ENCODE assay signal across 19 cellular contexts in genomic region chr7:158026636-158027265, GRCh38.
"Had no signal": no experiment of that assay in that cellular context is flagged by ENCODE, and none has a peak within 500 bp of the region (broad histone marks: within the 10 kb centered on the region; RNA-seq: fewer than 3 reads in every experiment).

No MANE protein-coding gene starts in this region.

- H3K4me1 Mint-ChIP-seq: stimulated activated memory B cell treated with anti-CD40 and anti-IgM and Interleukin-4, amounts not matched to agents 10 μg/mL and 1 μg/mL and 100 μg/mL, for 72 hours had no signal

- ATAC-seq: left colon; stimulated activated memory B cell treated with anti-CD40 and anti-IgM and Interleukin-4, amounts not matched to agents 10 μg/mL and 1 μg/mL and 100 μg/mL, for 72 hours had no signal

- H3K36me3 ChIP-seq: ascending aorta, esophagus muscularis mucosa, heart right ventricle, right lobe of liver, thoracic aorta had no signal

- H3K27ac ChIP-seq: ascending aorta, esophagus muscularis mucosa, heart right ventricle, right lobe of liver, thoracic aorta had no signal

- FAIRE-seq: endothelial cell of umbilical vein, urothelium cell line had no signal

- H3K27ac Mint-ChIP-seq: activated naive CD4-positive, alpha-beta T cell treated with anti-CD3 and anti-CD28 coated beads for 36 hours; nephron; stimulated activated memory B cell treated with anti-CD40 and anti-IgM and Interleukin-4, amounts not matched to agents 10 μg/mL and 1 μg/mL and 100 μg/mL, for 72 hours had no signal

- H3K27me3 ChIP-seq: ascending aorta, right lobe of liver had no signal

- H3K9me3 Mint-ChIP-seq: activated naive CD4-positive, alpha-beta T cell treated with anti-CD3 and anti-CD28 coated beads for 36 hours; nephron; stimulated activated memory B cell treated with anti-CD40 and anti-IgM and Interleukin-4, amounts not matched to agents 10 μg/mL and 1 μg/mL and 100 μg/mL, for 72 hours had no signal

- H3K4me1 ChIP-seq: ascending aorta, esophagus muscularis mucosa, heart right ventricle, right lobe of liver had no signal

- H3K27me3 Mint-ChIP-seq: stimulated activated memory B cell treated with anti-CD40 and anti-IgM and Interleukin-4, amounts not matched to agents 10 μg/mL and 1 μg/mL and 100 μg/mL, for 72 hours had no signal

- DNase-seq: activated CD4-positive, alpha-beta T cell treated with anti-CD3 and anti-CD28 coated beads for 1 hour; activated CD4-positive, alpha-beta T cell treated with anti-CD3 and anti-CD28 coated beads, Interleukin-2, amount 50 U/mL, for 48 hours; activated naive CD4-positive, alpha-beta T cell treated with anti-CD3 and anti-CD28 coated beads for 36 hours; activated T-cell treated with anti-CD3 and anti-CD28 coated beads, Interleukin-2, amount 50 U/mL, for 1 hour; cortex of kidney; heart right ventricle; left colon; midbrain; right lobe of liver; stimulated activated CD4-positive, alpha-beta T cell treated with anti-CD3 and anti-CD28 coated beads, Interleukin-4, amount 100 ng/mL, for 4 hours; SW 1271; T-helper 2 cell had no signal

- H3K4me3 ChIP-seq: ascending aorta, esophagus muscularis mucosa, heart right ventricle, right lobe of liver, thoracic aorta had no signal

- H3K36me3 Mint-ChIP-seq: stimulated activated memory B cell treated with anti-CD40 and anti-IgM and Interleukin-4, amounts not matched to agents 10 μg/mL and 1 μg/mL and 100 μg/mL, for 72 hours had no signal

- H3K9me3 ChIP-seq: ascending aorta, esophagus muscularis mucosa, heart right ventricle, right lobe of liver, thoracic aorta had no signal

- H3K4me3 Mint-ChIP-seq: activated naive CD4-positive, alpha-beta T cell treated with anti-CD3 and anti-CD28 coated beads for 36 hours; nephron; stimulated activated memory B cell treated with anti-CD40 and anti-IgM and Interleukin-4, amounts not matched to agents 10 μg/mL and 1 μg/mL and 100 μg/mL, for 72 hours had no signal
